11 cellular contexts compared by ENCODE assay signal in genomic region chr12:68240079-68240478, GRCh38. TPM values are rescaled to one million over a fixed set of nuclear protein-coding genes. Genes with fewer than 3 reads are reported as not detected.
DNase-seq lines count a peak whose midpoint lies in the region; ATAC-seq and TF ChIP-seq lines count a peak whose summit lies in the region.
"Had no signal": no experiment of that assay in that cellular context is flagged by ENCODE, and none has a peak within 500 bp of the region (broad histone marks: within the 10 kb centered on the region; RNA-seq: fewer than 3 reads in every experiment).

No MANE protein-coding gene starts in this region.

- peaks cover 36% of the 10 kb centered on the region for H3K4me1 ChIP-seq in left ventricle myocardium inferior
- peaks cover 0 to 3% of the 10 kb centered on the region in 2 donors for H3K4me1 ChIP-seq in aorta (ENCODE audit: control insufficient read depth in 1 of 2, insufficient read depth in 2 of 2, low read length in 2 of 2)

- H3K9me3 ChIP-seq in left ventricle myocardium inferior (replicated peaks) (no peaks in the 10 kb centered on the region), aorta (ENCODE audit: control insufficient read depth, low read length) (no peaks in the 10 kb centered on the region)

- POLR2A ChIA-PET in activated CD8-positive, alpha-beta T cell treated with anti-CD3 and anti-CD28 coated beads for 36 hours (lab: Charles Lee): no interaction called here

- ATAC-seq in left ventricle myocardium superior (peak; percentile 34), aorta (ENCODE audit: low FRiP score) (peak; percentile 72), HG03196 (IDR thresholded peaks at IDR 0.05; ENCODE audit: unreplicated experiment) (no peak)
- ATAC-seq in activated CD8-positive, alpha-beta T cell treated with anti-CD3 and anti-CD28 coated beads for 36 hours: no peak

- H3K27me3 Mint-ChIP-seq in activated CD8-positive, alpha-beta T cell treated with anti-CD3 and anti-CD28 coated beads for 36 hours: no peaks in the 10 kb centered on the region

- H3K4me3 Mint-ChIP-seq in activated CD8-positive, alpha-beta T cell treated with anti-CD3 and anti-CD28 coated beads for 36 hours: no peak overlapping the region
- H3K4me3 Mint-ChIP-seq: mesothelial cell of epicardium had no signal

- WGBS in aorta, 2 donors: 0 to 6% methylated on average over 1 of the region's 1 CpG

- H3K36me3 ChIP-seq in left ventricle myocardium inferior (no peaks in the 10 kb centered on the region), aorta (ENCODE audit: control insufficient read depth in 1 of 2, insufficient read depth in 2 of 2, low read length in 1 of 2) (no peaks in the 10 kb centered on the region)

- H3K27me3 ChIP-seq in left ventricle myocardium inferior (ENCODE audit: low read depth): no peaks in the 10 kb centered on the region
- no peaks in the 10 kb centered on the region for H3K27me3 ChIP-seq in aorta (ENCODE audit: control insufficient read depth in 1 of 2, insufficient read depth in 2 of 2, low read length in 1 of 2)

- peak overlapping the region; percentile 86 for H3K27ac Mint-ChIP-seq in activated CD8-positive, alpha-beta T cell treated with anti-CD3 and anti-CD28 coated beads for 36 hours

- no peak for TF ChIP-seq CTCF in left ventricle myocardium inferior (IDR thresholded peaks at IDR 0.05; ENCODE audit: borderline replicate concordance)
- TF ChIP-seq CTCF in activated CD8-positive, alpha-beta T cell treated with anti-CD3 and anti-CD28 coated beads for 36 hours (IDR thresholded peaks at IDR 0.05): no peak

- H3K9me3 Mint-ChIP-seq in activated CD8-positive, alpha-beta T cell treated with anti-CD3 and anti-CD28 coated beads for 36 hours: peaks cover 7% of the 10 kb centered on the region
- H3K9me3 Mint-ChIP-seq: mesothelial cell of epicardium had no signal

- peaks cover 60% of the 10 kb centered on the region for H3K4me1 Mint-ChIP-seq in activated CD8-positive, alpha-beta T cell treated with anti-CD3 and anti-CD28 coated beads for 36 hours (ENCODE audit: low read depth)

- no peak overlapping the region for H3K4me3 ChIP-seq in left ventricle myocardium inferior
- no peak overlapping the region for H3K4me3 ChIP-seq in aorta (ENCODE audit: low read length in 2 of 2)

- H3K27ac ChIP-seq in left ventricle myocardium inferior (replicated peaks) (no peak overlapping the region), aorta (ENCODE audit: low read depth in 1 of 2, low read length in 2 of 2) (no peak overlapping the region)

- CTCF ChIA-PET in activated CD8-positive, alpha-beta T cell treated with anti-CD3 and anti-CD28 coated beads for 36 hours (lab: Charles Lee): interaction anchor here (1.3 to 1.5 kb wide), 2 partner anchors 8 to 77 kb away, joined by 7 to 12 read pairs; no protein-coding TSS in a partner anchor

- DNase-seq in left ventricle myocardium superior: no peak
- no peak for DNase-seq in left ventricle myocardium inferior
- no peak for DNase-seq in activated CD8-positive, alpha-beta T cell treated with anti-CD3 and anti-CD28 coated beads for 36 hours
- DNase-seq in hepatic stellate cell (ENCODE audit: low spot score): peak; percentile 50
- no peak for DNase-seq in aorta
- DNase-seq in activated CD4-positive, CD25-positive, alpha-beta regulatory T cell treated with anti-CD3 and anti-CD28 coated beads, Interleukin-2, amount 50 U/mL, for 72 hours: no peak
- DNase-seq in iPS-NIHi11 (ENCODE audit: low spot score): no peak
- DNase-seq: DMS153, KG1 had no signal

- H3K36me3 Mint-ChIP-seq in activated CD8-positive, alpha-beta T cell treated with anti-CD3 and anti-CD28 coated beads for 36 hours (ENCODE audit: low read depth): peaks cover 1% of the 10 kb centered on the region
- H3K36me3 Mint-ChIP-seq: mesothelial cell of epicardium had no signal

- intact Hi-C loops in left ventricle myocardium superior (cut with micrococcal nuclease): no loop called here
- intact Hi-C loops in left ventricle myocardium inferior (cut with micrococcal nuclease): no loop called here
- intact Hi-C loops in activated CD8-positive, alpha-beta T cell treated with anti-CD3 and anti-CD28 coated beads for 36 hours (cut with micrococcal nuclease): loop anchor here (5.0 kb wide), 1 partner anchor 37 kb away; no protein-coding TSS in a partner anchor
- intact Hi-C loops in aorta (cut with DNase I): no loop called here

RNA-seq across cellular contexts. Expression of gene IL22, which starts 13.3 kb away (rescaled TPM):
- total RNA-seq in left ventricle myocardium superior (not detected), left ventricle myocardium inferior (not detected), aorta (not detected)
- total RNA-seq in activated CD8-positive, alpha-beta T cell treated with anti-CD3 and anti-CD28 coated beads for 36 hours: not detected
- polyA plus RNA-seq in aorta: not detected
- total RNA-seq: mesothelial cell of epicardium had no signal

RNA-seq across cellular contexts. Expression of gene IL26, which starts 14.5 kb away (rescaled TPM):
- total RNA-seq in left ventricle myocardium superior (not detected), left ventricle myocardium inferior (not detected), aorta (not detected)
- not detected for total RNA-seq in activated CD8-positive, alpha-beta T cell treated with anti-CD3 and anti-CD28 coated beads for 36 hours
- polyA plus RNA-seq in aorta: not detected
- total RNA-seq: mesothelial cell of epicardium had no signal

Comparison
In these comparisons a context has a peak if more than half of its experiments do, and no peak if none do; other contexts are left out.
1. ATAC-seq: peak in left ventricle myocardium superior (single experiment) and aorta (single experiment); none in activated CD8-positive, alpha-beta T cell treated with anti-CD3 and anti-CD28 coated beads for 36 hours (single experiment) and HG03196 (single experiment).